ENCODE assay signal across 10 cellular contexts in the genomic region with DNA sequence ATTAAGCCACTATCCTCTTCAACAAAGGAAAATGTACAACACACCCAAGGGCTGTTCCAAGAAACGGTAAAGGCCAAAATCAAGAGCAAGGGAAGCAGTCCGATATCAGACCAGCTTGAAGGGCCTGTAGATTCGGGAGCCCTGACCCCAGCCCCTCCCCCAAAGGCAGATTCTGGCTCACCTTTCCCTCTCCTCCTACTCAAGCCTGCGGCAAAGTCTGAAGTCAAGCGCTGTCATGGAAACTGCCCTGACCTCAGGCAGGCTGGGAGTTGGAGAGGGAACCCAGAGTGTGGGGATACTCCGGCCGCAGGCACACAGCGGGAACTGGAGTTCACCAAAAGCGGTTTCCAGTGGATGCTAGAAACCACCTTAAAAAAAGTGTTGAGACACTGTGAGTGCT. TPM values are rescaled to one million over a fixed set of nuclear protein-coding genes. Genes with fewer than 3 reads are reported as not detected.
DNase-seq lines count a peak whose midpoint lies in the region; ATAC-seq and TF ChIP-seq lines count a peak whose summit lies in the region.
"Had no signal": no experiment of that assay in that cellular context is flagged by ENCODE, and none has a peak within 500 bp of the region (broad histone marks: within the 10 kb centered on the region; RNA-seq: fewer than 3 reads in every experiment).

No MANE protein-coding gene starts in this region.

- no peak for TF ChIP-seq POLR2A in Peyer's patch (IDR thresholded peaks at IDR 0.05)

- peak overlapping the region; percentile 64 for H3K27ac ChIP-seq in CD4-positive, alpha-beta memory T cell (ENCODE audit: low read depth, low read length)
- H3K27ac ChIP-seq in HUES64 (ENCODE audit: low read depth, low read length) (peak overlapping the region; percentile 26), Peyer's patch (no peak overlapping the region)
- H3K27ac ChIP-seq in naive thymus-derived CD4-positive, alpha-beta T cell (ENCODE audit: low read depth, low read length) = peak overlapping the region; percentile 10

- H3K36me3 Mint-ChIP-seq in CD4-positive, alpha-beta memory T cell = peaks cover 22 to 51% of the 10 kb centered on the region in 2 donors
- peaks cover 53% of the 10 kb centered on the region for H3K36me3 Mint-ChIP-seq in activated naive CD8-positive, alpha-beta T cell treated with anti-CD3 and anti-CD28 coated beads for 36 hours
- peaks cover 9 to 28% (median 10%) of the 10 kb centered on the region in 5 donors for H3K36me3 Mint-ChIP-seq in naive thymus-derived CD4-positive, alpha-beta T cell

- WGBS in HUES64 = 93% methylated on average over 9 of the region's 9 CpGs

- ATAC-seq in naive thymus-derived CD4-positive, alpha-beta T cell = no peak

- no peaks in the 10 kb centered on the region for H3K27me3 Mint-ChIP-seq in CD4-positive, alpha-beta memory T cell
- no peaks in the 10 kb centered on the region for H3K27me3 Mint-ChIP-seq in activated naive CD8-positive, alpha-beta T cell treated with anti-CD3 and anti-CD28 coated beads for 36 hours
- no peaks in the 10 kb centered on the region for H3K27me3 Mint-ChIP-seq in naive thymus-derived CD4-positive, alpha-beta T cell

- peak overlapping the region; percentile 72 to 92 (median 88) for H3K4me3 Mint-ChIP-seq in CD4-positive, alpha-beta memory T cell
- H3K4me3 Mint-ChIP-seq in activated naive CD8-positive, alpha-beta T cell treated with anti-CD3 and anti-CD28 coated beads for 36 hours = peak overlapping the region; percentile 88
- H3K4me3 Mint-ChIP-seq in naive thymus-derived CD4-positive, alpha-beta T cell = peak overlapping the region; percentile 45 to 96 (median 84)

- POLR2A ChIA-PET in CD4-positive, alpha-beta memory T cell (lab: Charles Lee; ENCODE audit: partially characterized antibody) = interaction anchor here (1.1 kb wide), 1 partner anchor 28 kb away, joined by 4 read pairs; the partner anchor contains the start of gene SIRT7
- POLR2A ChIA-PET in naive thymus-derived CD4-positive, alpha-beta T cell (lab: Charles Lee) = interaction anchor here (1.0 to 5.2 kb wide), 2 partner anchors 17 to 23 kb away, joined by 5 to 26 read pairs; no protein-coding TSS in a partner anchor

- peak overlapping the region in 5 of 7 donors; percentile 74 to 97 (median 89) for H3K27ac Mint-ChIP-seq in CD4-positive, alpha-beta memory T cell
- peak overlapping the region; percentile 60 for H3K27ac Mint-ChIP-seq in activated naive CD8-positive, alpha-beta T cell treated with anti-CD3 and anti-CD28 coated beads for 36 hours
- H3K27ac Mint-ChIP-seq in naive thymus-derived CD4-positive, alpha-beta T cell = peak overlapping the region in 8 of 9 donors; percentile 43 to 92 (median 76)

- TF ChIP-seq CTCF in Peyer's patch (IDR thresholded peaks at IDR 0.05) = no peak

- DNase-seq in CD4-positive, alpha-beta memory T cell = no peak
- no peak for DNase-seq in activated naive CD8-positive, alpha-beta T cell treated with anti-CD3 and anti-CD28 coated beads for 36 hours
- DNase-seq in naive thymus-derived CD4-positive, alpha-beta T cell = no peak
- DNase-seq in amygdala (lab: John Stamatoyannopoulos, UW) (no peak), Peyer's patch (no peak), mucosa of gallbladder (ENCODE audit: low spot score) (no peak), GM03348 (ENCODE audit: low spot score) (no peak)
- DNase-seq: hypothalamus, occipital lobe had no signal

- peaks cover 20% of the 10 kb centered on the region for H3K4me1 ChIP-seq in CD4-positive, alpha-beta memory T cell (ENCODE audit: insufficient read depth, low read length)
- no peaks in the 10 kb centered on the region for H3K4me1 ChIP-seq in HUES64 (ENCODE audit: insufficient read depth, low read length)
- peaks cover 16 to 20% of the 10 kb centered on the region in 2 donors for H3K4me1 ChIP-seq in naive thymus-derived CD4-positive, alpha-beta T cell (ENCODE audit: control insufficient read depth in 2 of 2, insufficient read depth in 2 of 2, low read length in 2 of 2)
- H3K4me1 ChIP-seq in Peyer's patch = peaks cover 0 to 23% (median 8%) of the 10 kb centered on the region in 4 donors

- H3K4me1 Mint-ChIP-seq in CD4-positive, alpha-beta memory T cell = peaks cover 8 to 38% (median 19%) of the 10 kb centered on the region in 4 donors
- peaks cover 19% of the 10 kb centered on the region for H3K4me1 Mint-ChIP-seq in activated naive CD8-positive, alpha-beta T cell treated with anti-CD3 and anti-CD28 coated beads for 36 hours
- peaks cover 0 to 32% (median 24%) of the 10 kb centered on the region in 7 donors for H3K4me1 Mint-ChIP-seq in naive thymus-derived CD4-positive, alpha-beta T cell

- intact Hi-C loops in CD4-positive, alpha-beta memory T cell (cut with micrococcal nuclease) = loop anchor here (2.0 kb wide), 2 partner anchors 29 to 37 kb away; partner anchors contain the start of genes MAFG and P4HB
- intact Hi-C loops in naive thymus-derived CD4-positive, alpha-beta T cell (cut with micrococcal nuclease) = loop anchor here (2.0 to 5.0 kb wide), 3 partner anchors 29 to 57 kb away; partner anchors contain the start of genes MAFG (in 1 of the 2), MCRIP1 (in 1 of the 2) and SIRT7 (in 1 of the 2)

- H3K4me3 ChIP-seq in CD4-positive, alpha-beta memory T cell (ENCODE audit: low read length in 2 of 2) = no peak overlapping the region
- H3K4me3 ChIP-seq in HUES64 (ENCODE audit: low read length) (peak overlapping the region; percentile 98), Peyer's patch (no peak overlapping the region)
- no peak overlapping the region for H3K4me3 ChIP-seq in naive thymus-derived CD4-positive, alpha-beta T cell (ENCODE audit: low read length)

- CTCF ChIA-PET in CD4-positive, alpha-beta memory T cell (lab: Charles Lee; ENCODE audit: partially characterized antibody) = no interaction called here
- CTCF ChIA-PET in naive thymus-derived CD4-positive, alpha-beta T cell (lab: Charles Lee) = no interaction called here

- H3K9me3 ChIP-seq in CD4-positive, alpha-beta memory T cell (ENCODE audit: control insufficient read depth in 1 of 2, low read length in 2 of 2) = no peaks in the 10 kb centered on the region
- no peaks in the 10 kb centered on the region for H3K9me3 ChIP-seq in HUES64 (ENCODE audit: insufficient read depth, low read depth, low read length)
- H3K9me3 ChIP-seq in naive thymus-derived CD4-positive, alpha-beta T cell (ENCODE audit: control insufficient read depth in 2 of 3, low read length in 3 of 3) = no peaks in the 10 kb centered on the region
- no peaks in the 10 kb centered on the region for H3K9me3 ChIP-seq in Peyer's patch

- no peaks in the 10 kb centered on the region for H3K27me3 ChIP-seq in CD4-positive, alpha-beta memory T cell (ENCODE audit: insufficient read depth, low read length)
- no peaks in the 10 kb centered on the region for H3K27me3 ChIP-seq in HUES64 (ENCODE audit: insufficient read depth, low read length)
- H3K27me3 ChIP-seq in naive thymus-derived CD4-positive, alpha-beta T cell (ENCODE audit: control insufficient read depth in 2 of 2, insufficient read depth in 2 of 2, low read length in 2 of 2) = no peaks in the 10 kb centered on the region
- no peaks in the 10 kb centered on the region for H3K27me3 ChIP-seq in Peyer's patch

- H3K9ac ChIP-seq in HUES64 (ENCODE audit: low read depth, low read length) = peak overlapping the region; percentile 96; the same call in 1 of the 2 replicates

- H3K9me3 Mint-ChIP-seq in CD4-positive, alpha-beta memory T cell = peaks cover 0 to 2% (median 0%) of the 10 kb centered on the region in 8 donors
- H3K9me3 Mint-ChIP-seq in activated naive CD8-positive, alpha-beta T cell treated with anti-CD3 and anti-CD28 coated beads for 36 hours = no peaks in the 10 kb centered on the region
- peaks cover 0 to 1% (median 0%) of the 10 kb centered on the region in 11 donors for H3K9me3 Mint-ChIP-seq in naive thymus-derived CD4-positive, alpha-beta T cell

- H3K36me3 ChIP-seq in CD4-positive, alpha-beta memory T cell (ENCODE audit: insufficient read depth, low read length) = peaks cover 41% of the 10 kb centered on the region
- H3K36me3 ChIP-seq in HUES64 (ENCODE audit: insufficient read depth, low read length) (peaks cover 71% of the 10 kb centered on the region), Peyer's patch (peaks cover 0 to 55% (median 3%) of the 10 kb centered on the region in 3 donors)
- H3K36me3 ChIP-seq in naive thymus-derived CD4-positive, alpha-beta T cell (ENCODE audit: control insufficient read depth in 2 of 3, insufficient read depth in 3 of 3, low read length in 3 of 3) = peaks cover 14 to 59% (median 20%) of the 10 kb centered on the region in 3 experiments

RNA-seq across cellular contexts. Expression of gene ALYREF, which starts 1.8 kb away (rescaled TPM):
- total RNA-seq in CD4-positive, alpha-beta memory T cell = 10 to 100 TPM; 47.2 to 47.7 TPM
- 10 to 100 TPM; 23.3 to 50.8 TPM for polyA plus RNA-seq in CD4-positive, alpha-beta memory T cell
- 173 TPM for polyA plus RNA-seq in HUES64 (2013, experiment 1 of 2)
- polyA plus RNA-seq in HUES64 (2013, experiment 2 of 2) = 145 TPM
- 100 to 1,000 TPM; 306 to 311 TPM for total RNA-seq in activated naive CD8-positive, alpha-beta T cell treated with anti-CD3 and anti-CD28 coated beads for 36 hours
- 100 to 1,000 TPM in 1 of 5 experiments, 10 to 100 TPM in 4; 38.3 to 159 (median 83.2) TPM for total RNA-seq in naive thymus-derived CD4-positive, alpha-beta T cell
- polyA plus RNA-seq in naive thymus-derived CD4-positive, alpha-beta T cell = 10 to 100 TPM; 28.5 to 31.5 TPM
- 10 to 100 TPM; 38.9 to 96.6 (median 45.3) TPM for total RNA-seq in Peyer's patch
- total RNA-seq in mucosa of gallbladder = 48.1 TPM

RNA-seq across cellular contexts. Expression of gene ANAPC11, which starts 1.9 kb away (rescaled TPM):
- 10 to 100 TPM; 53.8 to 57.0 TPM for total RNA-seq in CD4-positive, alpha-beta memory T cell
- polyA plus RNA-seq in CD4-positive, alpha-beta memory T cell = 100 to 1,000 TPM; 262 to 267 TPM
- 178 TPM for polyA plus RNA-seq in HUES64 (2013, experiment 1 of 2)
- polyA plus RNA-seq in HUES64 (2013, experiment 2 of 2) = 175 TPM
- 100 to 1,000 TPM; 119 to 126 TPM for total RNA-seq in activated naive CD8-positive, alpha-beta T cell treated with anti-CD3 and anti-CD28 coated beads for 36 hours
- 100 to 1,000 TPM in 1 of 5 experiments, 10 to 100 TPM in 4; 30.8 to 106 (median 40.5) TPM for total RNA-seq in naive thymus-derived CD4-positive, alpha-beta T cell
- 100 to 1,000 TPM; 245 to 278 TPM for polyA plus RNA-seq in naive thymus-derived CD4-positive, alpha-beta T cell
- total RNA-seq in Peyer's patch = 100 to 1,000 TPM in 1 of 4 donors, 10 to 100 TPM in 3; 69.3 to 126 (median 85.1) TPM
- total RNA-seq in mucosa of gallbladder = 124 TPM

RNA-seq across cellular contexts. Expression of gene NPB, which starts 12.4 kb away (rescaled TPM):
- under 1 TPM; 0.61 to 0.79 TPM for total RNA-seq in CD4-positive, alpha-beta memory T cell
- polyA plus RNA-seq in CD4-positive, alpha-beta memory T cell = not detected
- polyA plus RNA-seq in HUES64 (2013, experiment 1 of 2) = 0.75 TPM
- polyA plus RNA-seq in HUES64 (2013, experiment 2 of 2) = 0.44 TPM
- total RNA-seq in activated naive CD8-positive, alpha-beta T cell treated with anti-CD3 and anti-CD28 coated beads for 36 hours = under 1 TPM in 1 of 2 experiments, not detected in 1; 0.47 TPM
- total RNA-seq in naive thymus-derived CD4-positive, alpha-beta T cell = under 1 TPM in 4 of 5 experiments, not detected in 1; 0.29 to 0.59 (median 0.54) TPM
- polyA plus RNA-seq in naive thymus-derived CD4-positive, alpha-beta T cell = under 1 TPM in 1 of 2 donors, not detected in 1; 0.20 TPM
- total RNA-seq in Peyer's patch = 1 to 10 TPM in 1 of 4 donors, under 1 TPM in 1, not detected in 2; 0.76 to 1.6 TPM
- 0.55 TPM for total RNA-seq in mucosa of gallbladder

RNA-seq across cellular contexts. Expression of gene ARHGDIA, which starts 18.5 kb away (rescaled TPM):
- 100 to 1,000 TPM; 380 to 382 TPM for total RNA-seq in CD4-positive, alpha-beta memory T cell
- 100 to 1,000 TPM in 1 of 2 donors, 10 to 100 TPM in 1; 84.8 to 205 TPM for polyA plus RNA-seq in CD4-positive, alpha-beta memory T cell
- polyA plus RNA-seq in HUES64 (2013, experiment 1 of 2) = 172 TPM
- 174 TPM for polyA plus RNA-seq in HUES64 (2013, experiment 2 of 2)
- total RNA-seq in activated naive CD8-positive, alpha-beta T cell treated with anti-CD3 and anti-CD28 coated beads for 36 hours = 100 to 1,000 TPM; 556 to 594 TPM
- total RNA-seq in naive thymus-derived CD4-positive, alpha-beta T cell = 100 to 1,000 TPM; 308 to 671 (median 465) TPM
- 100 to 1,000 TPM in 1 of 2 donors, 10 to 100 TPM in 1; 66.5 to 140 TPM for polyA plus RNA-seq in naive thymus-derived CD4-positive, alpha-beta T cell
- total RNA-seq in Peyer's patch (100 to 1,000 TPM; 282 to 475 (median 350) TPM), mucosa of gallbladder (340 TPM)

RNA-seq across cellular contexts. Expression of gene PCYT2, which starts 21.6 kb away (rescaled TPM):
- 10 to 100 TPM; 43.5 to 48.3 TPM for total RNA-seq in CD4-positive, alpha-beta memory T cell
- 10 to 100 TPM; 27.8 to 30.3 TPM for polyA plus RNA-seq in CD4-positive, alpha-beta memory T cell
- 37.6 TPM for polyA plus RNA-seq in HUES64 (2013, experiment 1 of 2)
- 35.9 TPM for polyA plus RNA-seq in HUES64 (2013, experiment 2 of 2)
- total RNA-seq in activated naive CD8-positive, alpha-beta T cell treated with anti-CD3 and anti-CD28 coated beads for 36 hours = 10 to 100 TPM; 20.8 to 21.4 TPM
- 10 to 100 TPM; 17.5 to 43.6 (median 35.2) TPM for total RNA-seq in naive thymus-derived CD4-positive, alpha-beta T cell
- 10 to 100 TPM; 22.4 to 27.0 TPM for polyA plus RNA-seq in naive thymus-derived CD4-positive, alpha-beta T cell
- total RNA-seq in Peyer's patch (100 to 1,000 TPM in 3 of 4 donors, 10 to 100 TPM in 1; 67.7 to 297 (median 179) TPM), mucosa of gallbladder (66.0 TPM)

Comparison
In these comparisons a context has a peak if more than half of its experiments do, and no peak if none do; other contexts are left out.
1. H3K27ac ChIP-seq: peak in CD4-positive, alpha-beta memory T cell (single experiment), HUES64 (single experiment) and naive thymus-derived CD4-positive, alpha-beta T cell (single experiment); none in Peyer's patch (0 of 4).
2. Peak in every context shown above with its lines, with median percentiles within 50 percentile points of each other: H3K27ac Mint-ChIP-seq and H3K4me3 Mint-ChIP-seq.